In the genomic region with DNA sequence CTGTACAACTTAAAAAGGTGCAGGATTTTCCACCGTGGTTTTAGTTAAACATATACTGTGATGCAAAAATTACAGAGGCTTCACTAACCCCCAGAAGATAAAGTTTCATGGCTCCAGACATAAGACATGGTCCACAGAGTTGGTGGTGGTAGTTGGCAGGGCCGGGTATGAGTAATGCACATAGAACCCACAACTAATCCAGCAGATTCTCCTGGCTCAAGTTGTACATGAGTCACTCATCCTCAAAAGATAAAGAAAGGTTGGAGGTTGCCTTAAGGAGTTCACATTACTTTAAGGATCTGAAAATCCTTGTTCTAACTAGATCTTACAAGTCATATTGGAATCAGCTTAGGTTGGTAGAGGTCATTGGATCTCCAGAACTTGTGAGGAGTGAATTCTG, we compare ENCODE assay signal across 12 cellular contexts.
A peak's percentile ranks its signal among the peaks of the same experiment; 100 is the strongest.
DNase-seq lines count a peak whose midpoint lies in the region; ATAC-seq, FAIRE-seq and TF ChIP-seq lines count a peak whose summit lies in the region.
"Had no signal": no experiment of that assay in that cellular context is flagged by ENCODE, and none has a peak within 500 bp of the region (broad histone marks: within the 10 kb centered on the region; RNA-seq: fewer than 3 reads in every experiment).

No MANE protein-coding gene starts in this region.

- H4K8ac ChIP-seq in IMR-90 (ENCODE audit: low read depth in 2 of 2, low read length in 2 of 2): peak overlapping the region in 1 of 2 experiments; percentile 1; a peak in 2 of 4 replicates

- H3K4me2 ChIP-seq in IMR-90 (ENCODE audit: low read depth, low read length): no peak overlapping the region; the same call in 1 of the 2 replicates

- FAIRE-seq in bronchial epithelial cell (lab: Jason Lieb, UNC): no peak
- no peak for FAIRE-seq in GM12891 (lab: Jason Lieb, UNC)

- H3K18ac ChIP-seq in IMR-90 (ENCODE audit: low read depth, low read length): no peak overlapping the region; the same call in 1 of the 2 replicates

- H3K27ac ChIP-seq in IMR-90 (ENCODE audit: insufficient read depth, low read length) (no peak overlapping the region), lung (ENCODE audit: low read depth in 1 of 2, low read length in 1 of 2) (no peak overlapping the region), esophagus muscularis mucosa (replicated peaks in 1 of 4) (no peak overlapping the region)
- H3K27ac ChIP-seq: gastrocnemius medialis had no signal

- no peaks in the 10 kb centered on the region for H3K79me1 ChIP-seq in IMR-90 (ENCODE audit: low read depth in 1 of 2, low read length in 2 of 2)

- H3K14ac ChIP-seq in IMR-90 (replicated peaks; ENCODE audit: low read depth, low read length): peak overlapping the region; percentile 65; the same call in 1 of the 2 replicates

- POLR2A ChIA-PET in IMR-90 (lab: Charles Lee; ENCODE audit: unreplicated experiment): no interaction called here

- H3K4me3 ChIP-seq in IMR-90 (ENCODE audit: insufficient read depth, low read depth, low read length): no peak overlapping the region
- no peak overlapping the region for H3K4me3 ChIP-seq in bronchial epithelial cell (ENCODE audit: low read depth, low read length)
- no peak overlapping the region for H3K4me3 ChIP-seq in lung
- H3K4me3 ChIP-seq in esophagus muscularis mucosa: no peak overlapping the region
- H3K4me3 ChIP-seq: gastrocnemius medialis had no signal

- dilution Hi-C loops in IMR-90 (cut with HindIII; ENCODE audit: low sequenced_read_pairs, unreplicated experiment): no loop called here

- no peak overlapping the region for H3K56ac ChIP-seq in IMR-90 (ENCODE audit: extremely low read depth, insufficient read depth, low read length)

- H4K20me1 ChIP-seq in IMR-90 (ENCODE audit: insufficient read depth, low read length): no peaks in the 10 kb centered on the region

- H2AFZ ChIP-seq in IMR-90 (replicated peaks; ENCODE audit: low read length, poor library complexity): no peak overlapping the region

- TF ChIP-seq CTCF in IMR-90 (conservative IDR thresholded peaks at IDR 0.05; ENCODE audit: low read depth, low read length) (no peak), bronchial epithelial cell (IDR thresholded peaks at IDR 0.05; ENCODE audit: insufficient read depth, low read length, severe bottlenecking) (no peak), lung (IDR thresholded peaks at IDR 0.05; ENCODE audit: control extremely low read depth, extremely low read depth) (no peak), esophagus muscularis mucosa (IDR thresholded peaks at IDR 0.05) (no peak)

- H3K9me3 ChIP-seq in IMR-90 (ENCODE audit: control insufficient read depth, insufficient read depth, low read length) (no peaks in the 10 kb centered on the region), lung (ENCODE audit: control insufficient read depth in 2 of 2, insufficient read depth in 1 of 2, low read length in 1 of 2) (no peaks in the 10 kb centered on the region), esophagus muscularis mucosa (no peaks in the 10 kb centered on the region)
- H3K9me3 ChIP-seq: gastrocnemius medialis had no signal

- in situ Hi-C loops in IMR-90 (cut with MboI; ENCODE audit: low sequenced_read_pairs): no loop called here

- no peak overlapping the region for H3K9ac ChIP-seq in IMR-90 (ENCODE audit: low read depth, low read length)

- no peaks in the 10 kb centered on the region for H3K27me3 ChIP-seq in IMR-90 (ENCODE audit: control insufficient read depth, insufficient read depth, low read length)
- H3K27me3 ChIP-seq in bronchial epithelial cell (ENCODE audit: control insufficient read depth, insufficient read depth, low read length): no peaks in the 10 kb centered on the region
- no peaks in the 10 kb centered on the region for H3K27me3 ChIP-seq in lung (ENCODE audit: control insufficient read depth, insufficient read depth)
- H3K27me3 ChIP-seq in esophagus muscularis mucosa: no peaks in the 10 kb centered on the region
- H3K27me3 ChIP-seq: gastrocnemius medialis had no signal

- peak overlapping the region; percentile 8; the same call in 1 of the 2 replicates for H4K91ac ChIP-seq in IMR-90 (ENCODE audit: insufficient read depth, low read depth, low read length)

- no CpG with 5 or more reads among the region's 2 CpGs for WGBS in IMR-90 (ENCODE audit: extremely low coverage in 2 of 2, insufficient read length in 1 of 2), 2 experiments
- 94 to 95% methylated on average over 2 of the region's 2 CpGs for WGBS in lung, 2 donors
- 80% methylated on average over 2 of the region's 2 CpGs for WGBS in esophagus muscularis mucosa

- peak overlapping the region; percentile 69; the same call in 1 of the 2 replicates for H2BK120ac ChIP-seq in IMR-90 (ENCODE audit: low read depth, low read length)

- H3K4me1 ChIP-seq in IMR-90 (ENCODE audit: control insufficient read depth, insufficient read depth, low read length) (peaks cover 5% of the 10 kb centered on the region), lung (ENCODE audit: control insufficient read depth in 2 of 2, insufficient read depth in 2 of 2, low read length in 2 of 2) (peaks cover 0 to 8% of the 10 kb centered on the region in 2 donors), esophagus muscularis mucosa (no peaks in the 10 kb centered on the region)
- H3K4me1 ChIP-seq: gastrocnemius medialis had no signal

- H2BK20ac ChIP-seq in IMR-90 (ENCODE audit: low read depth, low read length): peak overlapping the region; percentile 86

- H2AK9ac ChIP-seq in IMR-90 (replicated peaks; ENCODE audit: low read depth, low read length, poor library complexity): no peak overlapping the region

- H3K4ac ChIP-seq in IMR-90 (ENCODE audit: low read depth, low read length): peak overlapping the region; percentile 9; the same call in 1 of the 2 replicates

- CTCF ChIA-PET in IMR-90 (lab: Yijun Ruan, JAX): interaction anchor here (0.6 to 2.4 kb wide), 4 partner anchors 28 to 717 kb away, joined by 3 to 7 read pairs (median 4); no protein-coding TSS in a partner anchor

- TF ChIP-seq RAD21 in IMR-90 (IDR thresholded peaks at IDR 0.05; ENCODE audit: low read length): no peak

- no TSS peak for BruUV-seq in IMR-90 (replicated peaks; lab: Mats Ljungman, UMichigan)

- H2AK5ac ChIP-seq in IMR-90 (ENCODE audit: low read depth, low read length): 0 out of 2 replicates have a peak overlapping the region, but pooled peaks have one; percentile 17

- peak; percentile 93 for DNase-seq in AG08395 (ENCODE audit: low spot score)
- peak; percentile 97 for DNase-seq in IMR-90
- peak; percentile 96 for DNase-seq in bronchial epithelial cell (ENCODE audit: low read depth)
- no peak for DNase-seq in lung (ENCODE audit: low spot score)
- DNase-seq in esophagus muscularis mucosa (ENCODE audit: extremely low spot score): no peak
- no peak for DNase-seq in nucleus accumbens (lab: John Stamatoyannopoulos, UW)
- no peak for DNase-seq in GM12891 (ENCODE audit: insufficient read length, low spot score)
- DNase-seq: activated CD4-positive, alpha-beta T cell treated with anti-CD3 and anti-CD28 coated beads for 48 hours; CD4-positive, alpha-beta T cell; stimulated activated naive CD4-positive, alpha-beta T cell had no signal

- TF ChIP-seq EP300 in esophagus muscularis mucosa (IDR thresholded peaks at IDR 0.05): no peak

- intact Hi-C loops in IMR-90 (cut with micrococcal nuclease) (no loop called here), esophagus muscularis mucosa (cut with DNase I) (no loop called here)

- peak overlapping the region; percentile 55; the same call in 1 of the 3 replicates for H2BK15ac ChIP-seq in IMR-90 (ENCODE audit: low read depth, low read length)

- H3K23ac ChIP-seq in IMR-90 (ENCODE audit: low read depth, low read length): no peak overlapping the region

- TF ChIP-seq POLR2A in IMR-90 (IDR thresholded peaks at IDR 0.05; ENCODE audit: low read depth, low read length) (no peak), esophagus muscularis mucosa (IDR thresholded peaks at IDR 0.05; ENCODE audit: low read depth) (no peak), GM12891 (IDR thresholded peaks at IDR 0.05; ENCODE audit: low read depth, low read length) (no peak)

- H3K9me1 ChIP-seq in IMR-90 (ENCODE audit: insufficient read depth, low read length): no peaks in the 10 kb centered on the region

- no peak overlapping the region; the same call in 1 of the 2 replicates for H4K5ac ChIP-seq in IMR-90 (ENCODE audit: low read depth, low read length)

- H3K36me3 ChIP-seq in IMR-90 (ENCODE audit: control insufficient read depth, insufficient read depth, low read length) (no peaks in the 10 kb centered on the region), bronchial epithelial cell (ENCODE audit: control insufficient read depth, insufficient read depth, low read length) (no peaks in the 10 kb centered on the region), lung (ENCODE audit: control insufficient read depth in 2 of 2, insufficient read depth in 2 of 2, low read length in 2 of 2) (no peaks in the 10 kb centered on the region), esophagus muscularis mucosa (no peaks in the 10 kb centered on the region)
- H3K36me3 ChIP-seq: gastrocnemius medialis had no signal

- ATAC-seq in IMR-90 (ENCODE audit: low read depth): peak; percentile 93
- ATAC-seq in lung (ENCODE audit: insufficient read depth, low FRiP score): peak; percentile 66
- no peak for ATAC-seq in HG03175 (IDR thresholded peaks at IDR 0.05; ENCODE audit: unreplicated experiment)

- H2BK5ac ChIP-seq in IMR-90 (ENCODE audit: low read depth, low read length, poor library complexity, severe bottlenecking): no peak overlapping the region

TF ChIP-seq in IMR-90, 13 proteins besides CTCF, POLR2A, EP300 and RAD21:
- peak; percentile 59; the same call in 1 of the 2 replicates for TF ChIP-seq BHLHE40 (IDR thresholded peaks at IDR 0.05; ENCODE audit: low read depth, low read length)
- TF ChIP-seq FOS (IDR thresholded peaks at IDR 0.05; ENCODE audit: low read depth, low read length): peak; percentile 95
- TF ChIP-seq SMC3 (IDR thresholded peaks at IDR 0.05; ENCODE audit: low read depth, low read length): no peak

TF ChIP-seq in GM12891, 5 proteins besides CTCF, POLR2A, EP300 and RAD21:
- no peak for TF ChIP-seq TAF1 (IDR thresholded peaks at IDR 0.05; ENCODE audit: low read depth, low read length)
- TF ChIP-seq PAX5 (IDR thresholded peaks at IDR 0.05; ENCODE audit: insufficient read depth, low read length, severe bottlenecking): no peak
- TF ChIP-seq SPI1 (IDR thresholded peaks at IDR 0.05; ENCODE audit: low read depth, low read length): no peak
- no peak for TF ChIP-seq POU2F2 (IDR thresholded peaks at IDR 0.05; ENCODE audit: low read depth, low read length)
- no peak for TF ChIP-seq POLR2AphosphoS5 (IDR thresholded peaks at IDR 0.05; ENCODE audit: low read depth, low read length)

Comparison
In these comparisons a context has a peak if more than half of its experiments do, and no peak if none do; other contexts are left out.
1. DNase-seq: peak in AG08395 (single experiment), IMR-90 (single experiment) and bronchial epithelial cell (single experiment); none in lung (single experiment), esophagus muscularis mucosa (single experiment), nucleus accumbens (0 of 56) and GM12891 (single experiment).